ENCODE assay signal across 1 cellular context in genomic region chrX:23332101-23332887, GRCh38.
TF ChIP-seq lines count a peak whose summit lies in the region.

No MANE protein-coding gene starts in this region.

TF ChIP-seq in HepG2, 621 proteins besides CTCF, POLR2A, EP300 and RAD21 (continued from another document):
- no peak for TF ChIP-seq ZBTB10 (CRISPR knock-in tag; IDR thresholded peaks at IDR 0.05; ENCODE audit: borderline replicate concordance)
- no peak for TF ChIP-seq LBX2 (CRISPR knock-in tag; IDR thresholded peaks at IDR 0.05; ENCODE audit: borderline replicate concordance)
- TF ChIP-seq SKIL (CRISPR knock-in tag; IDR thresholded peaks at IDR 0.05; ENCODE audit: borderline replicate concordance) = no peak
- TF ChIP-seq ZSCAN21 (CRISPR knock-in tag; IDR thresholded peaks at IDR 0.05; ENCODE audit: borderline replicate concordance) = no peak
- no peak for TF ChIP-seq ZMYM3 (CRISPR knock-in tag; IDR thresholded peaks at IDR 0.05)
- no peak for TF ChIP-seq ZNF691 (CRISPR knock-in tag; IDR thresholded peaks at IDR 0.05; ENCODE audit: borderline replicate concordance, low read depth)
- TF ChIP-seq CHCHD3 (CRISPR knock-in tag; IDR thresholded peaks at IDR 0.05) = no peak
- TF ChIP-seq ZBED4 (CRISPR knock-in tag; IDR thresholded peaks at IDR 0.05; ENCODE audit: borderline replicate concordance) = no peak
- no peak for TF ChIP-seq ARID4A (CRISPR knock-in tag; IDR thresholded peaks at IDR 0.05; ENCODE audit: borderline replicate concordance)
- no peak for TF ChIP-seq ZNF513 (CRISPR knock-in tag; conservative IDR thresholded peaks at IDR 0.05)
- TF ChIP-seq PLRG1 (conservative IDR thresholded peaks at IDR 0.05) = no peak
- TF ChIP-seq FOSL2 (CRISPR knock-in tag; IDR thresholded peaks at IDR 0.05) = no peak
- TF ChIP-seq KDM4B (CRISPR knock-in tag; IDR thresholded peaks at IDR 0.05) = no peak
- no peak for TF ChIP-seq ZNF143 (CRISPR knock-in tag; IDR thresholded peaks at IDR 0.05)
- TF ChIP-seq MYC (CRISPR knock-in tag; IDR thresholded peaks at IDR 0.05; ENCODE audit: borderline replicate concordance) = no peak
- TF ChIP-seq ZFP82 (CRISPR knock-in tag; IDR thresholded peaks at IDR 0.05; ENCODE audit: borderline replicate concordance) = no peak
